ENCODE assay signal across 1 cellular context in genomic region chr7:106102387-106102966, GRCh38.
TF ChIP-seq lines count a peak whose summit lies in the region.

No MANE protein-coding gene starts in this region.

TF ChIP-seq in K562, 482 proteins besides CTCF, POLR2A, EP300 and RAD21 (continued from another document and continues in another):
- TF ChIP-seq ZNF224 (CRISPR knock-in tag; IDR thresholded peaks at IDR 0.05), result no peak
- 0 out of 2 replicates have a peak, but pooled peaks have one; percentile 53 for TF ChIP-seq TEAD2 (tag; IDR thresholded peaks at IDR 0.05)
- TF ChIP-seq FOXJ3 (CRISPR knock-in tag; IDR thresholded peaks at IDR 0.05), result no peak
- no peak for TF ChIP-seq ZNF76 (CRISPR knock-in tag; IDR thresholded peaks at IDR 0.05; ENCODE audit: borderline replicate concordance)
- TF ChIP-seq CXXC5 (CRISPR knock-in tag; IDR thresholded peaks at IDR 0.05), result 0 out of 2 replicates have a peak, but pooled peaks have one; percentile 30
- no peak for TF ChIP-seq YBX1 (IDR thresholded peaks at IDR 0.05)
- TF ChIP-seq BRF2 (IDR thresholded peaks at IDR 0.05; ENCODE audit: borderline replicate concordance, insufficient read depth, insufficient read length), result no peak
- no peak for TF ChIP-seq MLX (CRISPR knock-in tag; conservative IDR thresholded peaks at IDR 0.05)
- TF ChIP-seq TAF1 (IDR thresholded peaks at IDR 0.05; ENCODE audit: control insufficient read depth, extremely low read depth, insufficient read depth, low read length, severe bottlenecking), result no peak
- no peak for TF ChIP-seq SREBF2 (CRISPR knock-in tag; IDR thresholded peaks at IDR 0.05)
- no peak for TF ChIP-seq U2AF2 (optimal IDR thresholded peaks at IDR 0.05; ENCODE audit: low read depth, low read length)
- TF ChIP-seq POLR2H (tag; IDR thresholded peaks at IDR 0.05; ENCODE audit: low read depth), result no peak
- TF ChIP-seq PHF21A (IDR thresholded peaks at IDR 0.05; ENCODE audit: borderline replicate concordance, low read depth), result no peak
- no peak for TF ChIP-seq E2F3 (CRISPR knock-in tag; IDR thresholded peaks at IDR 0.05)
- TF ChIP-seq NCOA1 (IDR thresholded peaks at IDR 0.05; ENCODE audit: low read depth), result 0 out of 2 replicates have a peak, but pooled peaks have one; percentile 12
- TF ChIP-seq MAX (CRISPR knock-in tag; IDR thresholded peaks at IDR 0.05), result no peak
- no peak for TF ChIP-seq ZNF668 (CRISPR knock-in tag; IDR thresholded peaks at IDR 0.05)
- TF ChIP-seq SRF (CRISPR knock-in tag; IDR thresholded peaks at IDR 0.05), result no peak
- no peak for TF ChIP-seq KDM5B (IDR thresholded peaks at IDR 0.05; ENCODE audit: insufficient replicate concordance, low read depth, low read length)
- no peak for TF ChIP-seq E2F6 (IDR thresholded peaks at IDR 0.05; ENCODE audit: borderline replicate concordance in 1 of 2, extremely low read depth in 1 of 2, insufficient read depth in 1 of 2, insufficient read length in 1 of 2, low read depth in 1 of 2, low read length in 1 of 2, poor library complexity in 1 of 2, severe bottlenecking in 1 of 2)
- TF ChIP-seq E4F1 (CRISPR knock-in tag; IDR thresholded peaks at IDR 0.05; ENCODE audit: borderline replicate concordance), result no peak
- no peak for TF ChIP-seq ZBTB17 (CRISPR knock-in tag; IDR thresholded peaks at IDR 0.05)
- TF ChIP-seq GTF3C2 (IDR thresholded peaks at IDR 0.05; ENCODE audit: borderline replicate concordance, extremely low read depth, insufficient read length), result no peak
- no peak for TF ChIP-seq NFIX (CRISPR knock-in tag; IDR thresholded peaks at IDR 0.05; ENCODE audit: low read depth)
- TF ChIP-seq ELF2 (CRISPR knock-in tag; IDR thresholded peaks at IDR 0.05), result no peak
- TF ChIP-seq CREB5 (CRISPR knock-in tag; IDR thresholded peaks at IDR 0.05), result no peak
- no peak for TF ChIP-seq HNRNPK (IDR thresholded peaks at IDR 0.05; ENCODE audit: low read depth, low read length, poor library complexity, severe bottlenecking)
- TF ChIP-seq SMAD1 (IDR thresholded peaks at IDR 0.05; ENCODE audit: low read depth, low read length, partially characterized antibody), result no peak
- 0 out of 2 replicates have a peak, but pooled peaks have one; percentile 64 for TF ChIP-seq ATF4 (CRISPR knock-in tag; IDR thresholded peaks at IDR 0.05)
- TF ChIP-seq MBD2 (IDR thresholded peaks at IDR 0.05; ENCODE audit: borderline replicate concordance, low read depth), result no peak
- TF ChIP-seq ZNF174 (CRISPR knock-in tag; IDR thresholded peaks at IDR 0.05), result no peak
- no peak for TF ChIP-seq ZNF717 (CRISPR knock-in tag; IDR thresholded peaks at IDR 0.05)
- TF ChIP-seq ZKSCAN8 (CRISPR knock-in tag; IDR thresholded peaks at IDR 0.05), result no peak
- TF ChIP-seq ZNF75A (CRISPR knock-in tag; IDR thresholded peaks at IDR 0.05), result no peak
- TF ChIP-seq HIVEP1 (CRISPR knock-in tag; IDR thresholded peaks at IDR 0.05), result no peak
- peak; percentile 51; the same call in 1 of the 2 replicates for TF ChIP-seq SMAD4 (CRISPR knock-in tag; conservative IDR thresholded peaks at IDR 0.05)
- TF ChIP-seq ZNF316 (IDR thresholded peaks at IDR 0.05), result peak; percentile 8; the same call in 1 of the 2 replicates
- 0 out of 2 replicates have a peak, but pooled peaks have one; percentile 46 for TF ChIP-seq ZBTB9 (CRISPR knock-in tag; IDR thresholded peaks at IDR 0.05)
- no peak for TF ChIP-seq ETS1 (conservative IDR thresholded peaks at IDR 0.05; ENCODE audit: control insufficient read depth, low read depth, low read length)
- TF ChIP-seq ASH1L (IDR thresholded peaks at IDR 0.05; ENCODE audit: borderline replicate concordance, low read depth, partially characterized antibody), result no peak
- no peak for TF ChIP-seq TAF9B (IDR thresholded peaks at IDR 0.05; ENCODE audit: partially characterized antibody)
